Comparison of ENCODE assay signal across 15 cellular contexts in the genomic region with DNA sequence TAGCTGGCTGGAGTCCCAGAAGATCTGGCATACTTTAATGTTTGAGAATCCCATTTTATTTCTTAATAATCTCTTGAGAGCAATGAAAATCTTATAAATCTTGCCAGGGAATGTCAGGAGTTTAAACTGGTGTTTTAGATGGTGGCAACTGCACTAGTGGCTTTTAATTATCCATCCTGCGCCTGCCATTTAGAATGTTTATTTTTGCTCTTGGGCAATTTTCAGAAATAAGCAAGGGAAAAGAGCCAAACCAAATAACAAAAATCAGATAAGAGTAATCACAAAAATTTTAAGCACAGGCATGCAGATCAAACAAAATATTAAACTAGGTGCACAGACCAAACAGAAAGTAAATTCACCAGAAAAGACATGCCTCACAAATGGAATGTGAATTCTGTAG. TPM values are rescaled to one million over a fixed set of nuclear protein-coding genes. Genes with fewer than 3 reads are reported as not detected.
DNase-seq lines count a peak whose midpoint lies in the region; ATAC-seq and TF ChIP-seq lines count a peak whose summit lies in the region.
"Had no signal": no experiment of that assay in that cellular context is flagged by ENCODE, and none has a peak within 500 bp of the region (broad histone marks: within the 10 kb centered on the region; RNA-seq: fewer than 3 reads in every experiment).

No MANE protein-coding gene starts in this region.

- H3K4me3 ChIP-seq in AG10803 (ENCODE audit: low read length) (no peak overlapping the region), fibroblast of lung (replicated peaks in 1 of 4; ENCODE audit: control extremely low read depth in 1 of 4, insufficient read depth in 1 of 4, low read depth in 3 of 4, low read length in 4 of 4) (no peak overlapping the region), osteoblast (ENCODE audit: insufficient read depth, low read length) (no peak overlapping the region)
- H3K4me3 ChIP-seq: gastrocnemius medialis, smooth muscle cell had no signal

- H3K9me3 ChIP-seq in fibroblast of lung (ENCODE audit: control insufficient read depth, insufficient read depth, low read depth, low read length) (no peaks in the 10 kb centered on the region), osteoblast (ENCODE audit: low read depth, low read length) (no peaks in the 10 kb centered on the region)
- H3K9me3 ChIP-seq: gastrocnemius medialis had no signal

- H3K4me1 ChIP-seq in fibroblast of lung (ENCODE audit: control insufficient read depth, extremely low read depth, insufficient read depth, low read length) = no peaks in the 10 kb centered on the region
- H3K4me1 ChIP-seq in osteoblast (ENCODE audit: insufficient read depth, low read length) = no peaks in the 10 kb centered on the region
- H3K4me1 ChIP-seq: gastrocnemius medialis had no signal

- TF ChIP-seq CTCF in AG10803 (conservative IDR thresholded peaks at IDR 0.05; ENCODE audit: low read length) = no peak
- no peak for TF ChIP-seq CTCF in fibroblast of lung (conservative IDR thresholded peaks at IDR 0.05 in 1 of 2, IDR thresholded peaks at IDR 0.05 in 1 of 2; ENCODE audit: low read depth in 1 of 2, low read length in 2 of 2)
- no peak for TF ChIP-seq CTCF in osteoblast (IDR thresholded peaks at IDR 0.05; ENCODE audit: extremely low read depth, low read depth, low read length)

- no peak overlapping the region for H3K9ac ChIP-seq in fibroblast of lung (ENCODE audit: insufficient read depth, low read length)

- H3K4me2 ChIP-seq in fibroblast of lung (ENCODE audit: extremely low read depth, insufficient read depth, low read length) (no peak overlapping the region), osteoblast (ENCODE audit: insufficient read depth, low read length) (peak overlapping the region; percentile 54)
- H3K4me2 ChIP-seq: smooth muscle cell had no signal

- H3K27me3 ChIP-seq in fibroblast of lung (ENCODE audit: control insufficient read depth, insufficient read depth, low read length) (no peaks in the 10 kb centered on the region), osteoblast (ENCODE audit: insufficient read depth, low read length) (no peaks in the 10 kb centered on the region)
- H3K27me3 ChIP-seq: gastrocnemius medialis had no signal

- peak; percentile 20 for DNase-seq in AG10803 (ENCODE audit: low read depth)
- DNase-seq in NCI-H2081 (lab: John Stamatoyannopoulos, UW) = peak; percentile 4 to 15
- peak; percentile 18 to 69 for DNase-seq in fibroblast of lung (ENCODE audit: low read depth in 2 of 2)
- DNase-seq in osteoblast (ENCODE audit: insufficient read length, low spot score, missing footprints) = peak; percentile 17
- no peak for DNase-seq in RKO (ENCODE audit: low spot score)
- DNase-seq in SKM-1 treated with dmso at 0.1 percent for 144 hours (lab: John Stamatoyannopoulos, UW; ENCODE audit: unreplicated experiment) = no peak
- DNase-seq: activated CD8-positive, alpha-beta memory T cell treated with anti-CD3 and anti-CD28 coated beads for 24 hours; activated effector memory CD4-positive, alpha-beta T cell treated with anti-CD3 and anti-CD28 coated beads, Interleukin-2, amount 50 U/mL, for 16 hours; aorta; gastrocnemius medialis; occipital lobe; stimulated activated naive CD8-positive, alpha-beta T cell treated with anti-CD3 and anti-CD28 coated beads, Interleukin-15, Interleukin-2, amounts not matched to agents 100 U/mL and 50 U/mL, for 24 hours had no signal

- H3K36me3 ChIP-seq in fibroblast of lung (ENCODE audit: control insufficient read depth, insufficient read depth, low read length) = no peaks in the 10 kb centered on the region
- no peaks in the 10 kb centered on the region for H3K36me3 ChIP-seq in osteoblast (ENCODE audit: insufficient read depth, low read length)
- H3K36me3 ChIP-seq: gastrocnemius medialis had no signal

- ATAC-seq in HG03460 (IDR thresholded peaks at IDR 0.05; ENCODE audit: unreplicated experiment) = no peak
- no peak for ATAC-seq in GM19324 (IDR thresholded peaks at IDR 0.05; ENCODE audit: low FRiP score, unreplicated experiment)
- ATAC-seq: gastrocnemius medialis; stimulated activated naive CD8-positive, alpha-beta T cell treated with anti-CD3 and anti-CD28 coated beads, Interleukin-15, Interleukin-2, amounts not matched to agents 100 U/mL and 50 U/mL, for 24 hours had no signal

- H2AFZ ChIP-seq in fibroblast of lung (ENCODE audit: low read length) (no peak overlapping the region), osteoblast (ENCODE audit: low read length) (no peak overlapping the region)

- H3K79me2 ChIP-seq in fibroblast of lung (ENCODE audit: control insufficient read depth, insufficient read depth, low read length) = no peaks in the 10 kb centered on the region
- H3K79me2 ChIP-seq in osteoblast (ENCODE audit: insufficient read depth, low read length) = no peaks in the 10 kb centered on the region

- H3K27ac ChIP-seq in fibroblast of lung (ENCODE audit: insufficient read depth, low read length) = no peak overlapping the region
- no peak overlapping the region for H3K27ac ChIP-seq in osteoblast (ENCODE audit: low read depth, low read length)
- H3K27ac ChIP-seq: gastrocnemius medialis had no signal

- no peaks in the 10 kb centered on the region for H4K20me1 ChIP-seq in fibroblast of lung (ENCODE audit: control insufficient read depth, extremely low read depth, insufficient read depth, low read length)
- no peaks in the 10 kb centered on the region for H4K20me1 ChIP-seq in osteoblast (ENCODE audit: insufficient read depth, low read length)

RNA-seq across cellular contexts. Expression of gene UBP1, which starts 41.9 kb away (rescaled TPM):
- 42.6 and 48.1 TPM in 2 replicates for total RNA-seq in fibroblast of lung
- polyA plus RNA-seq in fibroblast of lung = 98.6 and 99.7 TPM in 2 replicates
- 38.3 and 39.3 TPM in 2 replicates for polyA plus RNA-seq in fibroblast of lung (2012)
- 14.4 and 54.1 TPM in 2 replicates for polyA minus RNA-seq in fibroblast of lung (ENCODE audit: low replicate concordance)
- 69.0 and 77.4 TPM in 2 replicates for total RNA-seq in osteoblast

Comparison
In these comparisons a context has a peak if more than half of its experiments do, and no peak if none do; other contexts are left out.
1. DNase-seq: peak in AG10803 (single experiment), NCI-H2081 (2 of 2), fibroblast of lung (2 of 2) and osteoblast (single experiment); none in RKO (single experiment) and SKM-1 treated with dmso at 0.1 percent for 144 hours (single experiment).